13 cellular contexts compared by ENCODE assay signal in the genomic region with DNA sequence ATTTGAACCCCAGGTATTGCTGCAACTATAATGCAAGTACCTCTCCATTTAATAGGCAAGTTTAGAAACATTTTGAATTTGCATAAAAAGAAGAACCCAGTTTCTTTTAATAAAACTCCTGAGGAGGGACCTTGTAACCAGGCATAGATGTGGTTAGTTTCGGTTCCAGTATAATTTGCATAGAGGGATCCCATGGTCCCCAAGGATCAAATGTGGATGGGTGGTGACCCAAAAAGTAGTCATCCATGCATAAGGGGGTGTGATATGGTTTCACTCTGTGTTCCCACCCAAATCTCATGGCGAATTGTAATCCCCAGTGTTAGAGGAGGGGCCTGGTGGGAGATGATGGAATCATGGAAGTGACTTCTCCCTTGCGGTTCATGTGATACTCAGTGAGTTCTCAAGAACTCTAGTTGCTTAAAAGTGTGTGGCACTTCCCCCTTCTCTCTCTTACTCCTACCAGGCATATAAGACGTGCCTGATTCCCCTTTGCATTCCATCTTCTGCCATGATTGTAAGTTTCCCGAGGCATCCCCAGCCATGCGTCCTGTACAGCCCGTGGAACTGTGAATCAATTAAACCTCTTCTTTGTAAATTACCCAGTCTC. TPM values are rescaled to one million over a fixed set of nuclear protein-coding genes. Genes with fewer than 3 reads are reported as not detected.
DNase-seq lines count a peak whose midpoint lies in the region; ATAC-seq and TF ChIP-seq lines count a peak whose summit lies in the region.
"Had no signal": no experiment of that assay in that cellular context is flagged by ENCODE, and none has a peak within 500 bp of the region (broad histone marks: within the 10 kb centered on the region; RNA-seq: fewer than 3 reads in every experiment).

No MANE protein-coding gene starts in this region.

- TF ChIP-seq CTCF in OCI-LY7 (conservative IDR thresholded peaks at IDR 0.05; ENCODE audit: low read length) (no peak), foreskin keratinocyte (conservative IDR thresholded peaks at IDR 0.05) (no peak)

- H3K79me2 ChIP-seq in OCI-LY7 (ENCODE audit: insufficient read depth, low read depth, low read length): no peaks in the 10 kb centered on the region

- H3K4me1 ChIP-seq in OCI-LY7 (ENCODE audit: insufficient read depth, low read length, poor library complexity, severe bottlenecking) (peaks cover 23% of the 10 kb centered on the region), foreskin keratinocyte (no peaks in the 10 kb centered on the region)
- H3K4me1 ChIP-seq: transverse colon had no signal

- H4K20me1 ChIP-seq in OCI-LY7 (ENCODE audit: insufficient read depth, low read length): no peaks in the 10 kb centered on the region

- no peaks in the 10 kb centered on the region for H3K9me3 ChIP-seq in OCI-LY7 (ENCODE audit: low read length)
- H3K9me3 ChIP-seq: transverse colon had no signal

- DNase-seq in OCI-LY7 (ENCODE audit: low spot score) (peak; percentile 21), foreskin keratinocyte (no peak)
- DNase-seq in stimulated activated naive CD4-positive, alpha-beta T cell treated with Interleukin-2 at 50 U/mL for 16 hours (lab: John Stamatoyannopoulos, UW): no peak
- no peak for DNase-seq in activated CD4-positive, alpha-beta T cell treated with anti-CD3 and anti-CD28 coated beads, Interleukin-2, amount 50 U/mL, for 48 hours
- no peak for DNase-seq in activated CD4-positive, CD25-positive, alpha-beta regulatory T cell (lab: John Stamatoyannopoulos, UW)
- DNase-seq: activated CD4-positive, alpha-beta T cell treated with anti-CD3 and anti-CD28 coated beads, Interleukin-2, amount 50 U/mL, for 4 hours; activated naive CD4-positive, alpha-beta T cell treated with anti-CD3 and anti-CD28 coated beads, Interleukin-2, amount 50 U/mL, for 16 hours; NCI-H1436 treated with DMSO at 0.1 percent for 48 hours; NCI-H82; transverse colon had no signal

- POLR2A ChIA-PET in OCI-LY7 (lab: Charles Lee): no interaction called here

- peak overlapping the region; percentile 2 for H3K4me3 ChIP-seq in OCI-LY7 (ENCODE audit: low read depth, low read length, poor library complexity, severe bottlenecking)
- H3K4me3 ChIP-seq: transverse colon had no signal

- ATAC-seq in GM18511 (IDR thresholded peaks at IDR 0.05; ENCODE audit: unreplicated experiment): peak; percentile 85
- ATAC-seq in GM21528 (IDR thresholded peaks at IDR 0.05; ENCODE audit: low FRiP score, unreplicated experiment): peak; percentile 48
- peak; percentile 62 for ATAC-seq in HG03103 (IDR thresholded peaks at IDR 0.05; ENCODE audit: low read depth, unreplicated experiment)
- ATAC-seq in foreskin keratinocyte: no peak

- peak overlapping the region; percentile 57 for H3K4me2 ChIP-seq in OCI-LY7 (ENCODE audit: low read length)

- CTCF ChIA-PET in OCI-LY7 (lab: Charles Lee; ENCODE audit: unreplicated experiment): no interaction called here

- BruUV-seq in OCI-LY7 (replicated peaks; lab: Mats Ljungman, UMichigan): no TSS peak

- H3K27me3 ChIP-seq in foreskin keratinocyte: peaks cover 23% of the 10 kb centered on the region
- H3K27me3 ChIP-seq: transverse colon had no signal

- no peak overlapping the region for H2AFZ ChIP-seq in OCI-LY7 (ENCODE audit: low read length)

- no peaks in the 10 kb centered on the region for H3K9me2 ChIP-seq in OCI-LY7 (ENCODE audit: insufficient read depth, low read length)

- no peak overlapping the region for H3K27ac ChIP-seq in OCI-LY7 (ENCODE audit: low read depth, low read length, poor library complexity, severe bottlenecking)
- no peak overlapping the region for H3K27ac ChIP-seq in foreskin keratinocyte
- H3K27ac ChIP-seq: transverse colon had no signal

- intact Hi-C loops in OCI-LY7 (cut with micrococcal nuclease; ENCODE audit: unreplicated experiment): no loop called here

- no peaks in the 10 kb centered on the region; the same call in 1 of the 2 replicates for H3K36me3 ChIP-seq in OCI-LY7 (ENCODE audit: insufficient read depth, low read length)
- H3K36me3 ChIP-seq: transverse colon had no signal

RNA-seq across cellular contexts. Expression of a gene that starts 40.2 kb away (rescaled TPM):
- 22.2 and 28.8 TPM in 2 replicates for total RNA-seq in OCI-LY7 (2014; rRNA removed; shearing (Covaris generic))
- total RNA-seq in OCI-LY7 (2022) (29.2 and 31.1 TPM in 2 replicates), foreskin keratinocyte (26.7 and 29.4 TPM in 2 replicates)
- 12.5 and 16.5 TPM in 2 replicates for polyA plus RNA-seq in foreskin keratinocyte

RNA-seq across cellular contexts. Expression of a gene that starts 47.2 kb away (rescaled TPM):
- 54.4 and 61.7 TPM in 2 replicates for total RNA-seq in OCI-LY7 (2014; rRNA removed; shearing (Covaris generic))
- 79.1 and 97.4 TPM in 2 replicates for total RNA-seq in OCI-LY7 (2022)
- 51.3 and 56.8 TPM in 2 replicates for total RNA-seq in foreskin keratinocyte
- polyA plus RNA-seq in foreskin keratinocyte: 51.8 and 58.3 TPM in 2 replicates

RNA-seq across cellular contexts. Expression of a gene that starts 53.3 kb away (rescaled TPM):
- total RNA-seq in OCI-LY7 (2014; rRNA removed; shearing (Covaris generic)): 39.8 and 42.2 TPM in 2 replicates
- total RNA-seq in OCI-LY7 (2022): 44.1 and 47.3 TPM in 2 replicates
- 78.5 and 86.2 TPM in 2 replicates for total RNA-seq in foreskin keratinocyte
- 44.9 and 46.4 TPM in 2 replicates for polyA plus RNA-seq in foreskin keratinocyte
